In the genomic region with DNA sequence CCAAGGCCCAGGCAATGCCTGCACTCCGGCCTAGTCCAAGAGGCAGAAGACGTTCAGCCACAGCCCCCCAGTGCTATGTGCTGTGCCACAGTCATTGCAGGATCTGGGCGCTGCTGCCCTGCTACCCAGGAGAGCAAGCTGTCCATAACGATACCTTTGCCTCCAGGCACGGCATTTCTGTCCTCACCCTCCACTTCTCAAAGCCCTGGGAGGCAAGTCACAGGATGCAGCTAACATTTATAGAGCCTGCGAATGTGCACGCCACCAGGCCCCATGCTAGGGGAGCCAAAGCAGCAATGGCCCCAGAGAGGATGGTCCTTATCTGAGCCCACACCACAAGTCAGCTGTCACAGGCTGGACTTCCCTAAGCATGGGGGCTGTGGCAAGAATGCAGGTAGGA, we compare ENCODE assay signal across 20 cellular contexts. TPM values are rescaled to one million over a fixed set of nuclear protein-coding genes. Genes with fewer than 3 reads are reported as not detected.
DNase-seq lines count a peak whose midpoint lies in the region; ATAC-seq and TF ChIP-seq lines count a peak whose summit lies in the region.
"Had no signal": no experiment of that assay in that cellular context is flagged by ENCODE, and none has a peak within 500 bp of the region (broad histone marks: within the 10 kb centered on the region; RNA-seq: fewer than 3 reads in every experiment).

No MANE protein-coding gene starts in this region.

- H3K27me3 Mint-ChIP-seq in stimulated activated naive CD8-positive, alpha-beta T cell treated with anti-CD3 and anti-CD28 coated beads, Interleukin-15, amount 100 ng/mL, for 72 hours: no peaks in the 10 kb centered on the region
- no peaks in the 10 kb centered on the region for H3K27me3 Mint-ChIP-seq in memory B cell
- H3K27me3 Mint-ChIP-seq in stimulated activated naive B cell treated with anti-CD40 and anti-IgM and Interleukin-4, amounts not matched to agents 10 μg/mL and 1 μg/mL and 100 μg/mL, for 72 hours: no peaks in the 10 kb centered on the region
- no peaks in the 10 kb centered on the region for H3K27me3 Mint-ChIP-seq in naive thymus-derived CD4-positive, alpha-beta T cell
- H3K27me3 Mint-ChIP-seq: CD4-positive, alpha-beta memory T cell had no signal

- DNase-seq in stimulated activated naive CD8-positive, alpha-beta T cell treated with anti-CD3 and anti-CD28 coated beads, Interleukin-15, amount 100 ng/mL, for 72 hours: no peak
- DNase-seq in stimulated activated naive CD8-positive, alpha-beta T cell treated with anti-CD3 and anti-CD28 coated beads, Interleukin-15, Interleukin-2, amounts not matched to agents 100 U/mL and 50 U/mL, for 24 hours: no peak
- no peak for DNase-seq in WERI-Rb-1
- no peak for DNase-seq in memory B cell (ENCODE audit: low spot score in 2 of 2)
- DNase-seq in stimulated activated naive B cell treated with anti-CD40 and anti-IgM and Interleukin-4, amounts not matched to agents 10 μg/mL and 1 μg/mL and 100 μg/mL, for 72 hours: no peak
- DNase-seq in activated CD8-positive, alpha-beta memory T cell treated with anti-CD3 and anti-CD28 coated beads for 24 hours: no peak
- DNase-seq in naive thymus-derived CD4-positive, alpha-beta T cell: no peak
- DNase-seq: AML-193, Calu3, DMS79, GM23248, KBM-7, MV-4-11, NCI-H1436, NCI-H2029 treated with DMSO at 0.1 percent for 48 hours, NCI-H510A treated with DMSO at 0.1 percent for 48 hours, NCI-H82 had no signal

- CTCF ChIA-PET in naive thymus-derived CD4-positive, alpha-beta T cell (lab: Charles Lee): no interaction called here

- H3K27ac ChIP-seq in WERI-Rb-1: peak overlapping the region; percentile 83
- H3K27ac ChIP-seq in naive thymus-derived CD4-positive, alpha-beta T cell (ENCODE audit: low read depth, low read length): no peak overlapping the region
- H3K27ac ChIP-seq: GM23248, SK-N-MC had no signal

- H3K27me3 ChIP-seq in WERI-Rb-1 (ENCODE audit: insufficient read depth, low read depth, severe bottlenecking): no peaks in the 10 kb centered on the region
- H3K27me3 ChIP-seq in naive thymus-derived CD4-positive, alpha-beta T cell (ENCODE audit: control insufficient read depth in 2 of 2, insufficient read depth in 2 of 2, low read length in 2 of 2): no peaks in the 10 kb centered on the region

- intact Hi-C loops in naive thymus-derived CD4-positive, alpha-beta T cell (cut with micrococcal nuclease): no loop called here

- POLR2A ChIA-PET in naive thymus-derived CD4-positive, alpha-beta T cell (lab: Charles Lee): no interaction called here

- H3K36me3 Mint-ChIP-seq in memory B cell: no peaks in the 10 kb centered on the region
- H3K36me3 Mint-ChIP-seq in stimulated activated naive B cell treated with anti-CD40 and anti-IgM and Interleukin-4, amounts not matched to agents 10 μg/mL and 1 μg/mL and 100 μg/mL, for 72 hours: peaks cover 60 to 85% of the 10 kb centered on the region in 2 donors
- peaks cover 0 to 3% (median 0%) of the 10 kb centered on the region in 5 donors for H3K36me3 Mint-ChIP-seq in naive thymus-derived CD4-positive, alpha-beta T cell

- TF ChIP-seq CTCF in WERI-Rb-1 (IDR thresholded peaks at IDR 0.05; ENCODE audit: low read depth, low read length): no peak

- H3K9me3 Mint-ChIP-seq in stimulated activated naive CD8-positive, alpha-beta T cell treated with anti-CD3 and anti-CD28 coated beads, Interleukin-15, amount 100 ng/mL, for 72 hours: no peaks in the 10 kb centered on the region
- no peaks in the 10 kb centered on the region for H3K9me3 Mint-ChIP-seq in memory B cell
- H3K9me3 Mint-ChIP-seq in stimulated activated naive B cell treated with anti-CD40 and anti-IgM and Interleukin-4, amounts not matched to agents 10 μg/mL and 1 μg/mL and 100 μg/mL, for 72 hours: no peaks in the 10 kb centered on the region
- H3K9me3 Mint-ChIP-seq in naive thymus-derived CD4-positive, alpha-beta T cell: no peaks in the 10 kb centered on the region
- H3K9me3 Mint-ChIP-seq: CD4-positive, alpha-beta memory T cell had no signal

- no peaks in the 10 kb centered on the region for H3K9me3 ChIP-seq in WERI-Rb-1 (ENCODE audit: severe bottlenecking)
- H3K9me3 ChIP-seq in naive thymus-derived CD4-positive, alpha-beta T cell (ENCODE audit: control insufficient read depth in 2 of 3, low read length in 3 of 3): no peaks in the 10 kb centered on the region

- H3K4me3 ChIP-seq in WERI-Rb-1 (ENCODE audit: low read depth, low read length): no peak overlapping the region
- H3K4me3 ChIP-seq in naive thymus-derived CD4-positive, alpha-beta T cell (ENCODE audit: low read length): no peak overlapping the region
- H3K4me3 ChIP-seq: GM23248, SK-N-MC had no signal

- H3K4me1 Mint-ChIP-seq in stimulated activated naive CD8-positive, alpha-beta T cell treated with anti-CD3 and anti-CD28 coated beads, Interleukin-15, amount 100 ng/mL, for 72 hours: peaks cover 46% of the 10 kb centered on the region
- peaks cover 15% of the 10 kb centered on the region for H3K4me1 Mint-ChIP-seq in memory B cell
- peaks cover 53 to 84% of the 10 kb centered on the region in 2 donors for H3K4me1 Mint-ChIP-seq in stimulated activated naive B cell treated with anti-CD40 and anti-IgM and Interleukin-4, amounts not matched to agents 10 μg/mL and 1 μg/mL and 100 μg/mL, for 72 hours
- peaks cover 0 to 18% (median 3%) of the 10 kb centered on the region in 7 donors for H3K4me1 Mint-ChIP-seq in naive thymus-derived CD4-positive, alpha-beta T cell

- no peak overlapping the region for H3K4me3 Mint-ChIP-seq in stimulated activated naive CD8-positive, alpha-beta T cell treated with anti-CD3 and anti-CD28 coated beads, Interleukin-15, amount 100 ng/mL, for 72 hours
- H3K4me3 Mint-ChIP-seq in memory B cell: no peak overlapping the region
- no peak overlapping the region for H3K4me3 Mint-ChIP-seq in stimulated activated naive B cell treated with anti-CD40 and anti-IgM and Interleukin-4, amounts not matched to agents 10 μg/mL and 1 μg/mL and 100 μg/mL, for 72 hours
- no peak overlapping the region for H3K4me3 Mint-ChIP-seq in naive thymus-derived CD4-positive, alpha-beta T cell
- H3K4me3 Mint-ChIP-seq: CD4-positive, alpha-beta memory T cell had no signal

- H3K27ac Mint-ChIP-seq in stimulated activated naive CD8-positive, alpha-beta T cell treated with anti-CD3 and anti-CD28 coated beads, Interleukin-15, amount 100 ng/mL, for 72 hours: peak overlapping the region; percentile 8 to 72
- peak overlapping the region; percentile 30 for H3K27ac Mint-ChIP-seq in memory B cell
- H3K27ac Mint-ChIP-seq in stimulated activated naive B cell treated with anti-CD40 and anti-IgM and Interleukin-4, amounts not matched to agents 10 μg/mL and 1 μg/mL and 100 μg/mL, for 72 hours: peak overlapping the region; percentile 33
- peak overlapping the region in 1 of 9 donors; percentile 29 for H3K27ac Mint-ChIP-seq in naive thymus-derived CD4-positive, alpha-beta T cell

- ATAC-seq in stimulated activated naive CD8-positive, alpha-beta T cell treated with anti-CD3 and anti-CD28 coated beads, Interleukin-15, amount 100 ng/mL, for 72 hours: no peak
- ATAC-seq in stimulated activated naive CD8-positive, alpha-beta T cell treated with anti-CD3 and anti-CD28 coated beads, Interleukin-15, Interleukin-2, amounts not matched to agents 100 U/mL and 50 U/mL, for 24 hours: no peak
- no peak for ATAC-seq in memory B cell (ENCODE audit: low read depth)
- no peak for ATAC-seq in stimulated activated naive B cell treated with anti-CD40 and anti-IgM and Interleukin-4, amounts not matched to agents 10 μg/mL and 1 μg/mL and 100 μg/mL, for 72 hours (replicated peaks)
- no peak for ATAC-seq in naive thymus-derived CD4-positive, alpha-beta T cell
- ATAC-seq in GM18511 (IDR thresholded peaks at IDR 0.05; ENCODE audit: unreplicated experiment): no peak

- H3K36me3 ChIP-seq in WERI-Rb-1: peaks cover 85% of the 10 kb centered on the region
- H3K36me3 ChIP-seq in naive thymus-derived CD4-positive, alpha-beta T cell (ENCODE audit: control insufficient read depth in 2 of 3, insufficient read depth in 3 of 3, low read length in 3 of 3): no peaks in the 10 kb centered on the region

- H3K4me1 ChIP-seq in naive thymus-derived CD4-positive, alpha-beta T cell (ENCODE audit: control insufficient read depth in 2 of 2, insufficient read depth in 2 of 2, low read length in 2 of 2): no peaks in the 10 kb centered on the region

RNA-seq across cellular contexts. Expression of gene LRP8, which starts 13.8 kb away (rescaled TPM):
- 10 to 100 TPM in 2 of 5 experiments, 1 to 10 TPM in 3; 4.3 to 45.8 (median 9.9) TPM for total RNA-seq in naive thymus-derived CD4-positive, alpha-beta T cell
- under 1 TPM; 0.64 to 0.92 TPM for polyA plus RNA-seq in naive thymus-derived CD4-positive, alpha-beta T cell
